Comparison of ENCODE assay signal across 1 cellular context in the genomic region with DNA sequence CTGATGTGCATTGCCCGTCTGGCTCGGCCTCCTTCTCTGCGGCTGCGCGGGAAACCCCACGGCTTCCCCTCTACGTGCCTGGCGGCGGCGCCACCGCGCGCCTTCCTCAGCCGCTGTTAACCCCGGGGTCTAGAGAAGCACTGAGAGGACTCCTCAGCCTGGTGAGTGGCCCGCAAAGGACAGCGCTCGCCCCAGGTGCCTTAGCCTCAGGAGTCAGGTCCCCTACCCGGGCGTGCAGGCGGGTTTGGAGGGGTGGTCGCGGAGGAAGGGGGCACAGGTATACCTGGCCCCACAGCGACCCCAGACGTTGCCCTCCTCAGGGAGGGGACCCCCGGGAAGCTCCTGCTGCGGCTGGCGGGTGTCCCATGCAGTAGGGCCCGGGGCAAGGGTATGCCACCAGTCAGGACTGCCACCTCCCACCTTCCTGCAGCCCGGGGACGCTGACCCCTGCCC.
TF ChIP-seq lines count a peak whose summit lies in the region.

No MANE protein-coding gene starts in this region.

TF ChIP-seq in IMR-90, 13 proteins besides CTCF, POLR2A, EP300 and RAD21 (continued from another document):
- TF ChIP-seq, protein P1, sequence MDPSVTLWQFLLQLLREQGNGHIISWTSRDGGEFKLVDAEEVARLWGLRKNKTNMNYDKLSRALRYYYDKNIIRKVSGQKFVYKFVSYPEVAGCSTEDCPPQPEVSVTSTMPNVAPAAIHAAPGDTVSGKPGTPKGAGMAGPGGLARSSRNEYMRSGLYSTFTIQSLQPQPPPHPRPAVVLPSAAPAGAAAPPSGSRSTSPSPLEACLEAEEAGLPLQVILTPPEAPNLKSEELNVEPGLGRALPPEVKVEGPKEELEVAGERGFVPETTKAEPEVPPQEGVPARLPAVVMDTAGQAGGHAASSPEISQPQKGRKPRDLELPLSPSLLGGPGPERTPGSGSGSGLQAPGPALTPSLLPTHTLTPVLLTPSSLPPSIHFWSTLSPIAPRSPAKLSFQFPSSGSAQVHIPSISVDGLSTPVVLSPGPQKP (IDR thresholded peaks at IDR 0.05; ENCODE audit: borderline replicate concordance, low read depth, low read length): no peak
